In genomic region chr9:94780516-94780950, GRCh38 we compare ENCODE assay signal across 16 cellular contexts. TPM values are rescaled to one million over a fixed set of nuclear protein-coding genes. Genes with fewer than 3 reads are reported as not detected.
A peak's percentile ranks its signal among the peaks of the same experiment; 100 is the strongest.
DNase-seq lines count a peak whose midpoint lies in the region; ATAC-seq and TF ChIP-seq lines count a peak whose summit lies in the region.
"Had no signal": no experiment of that assay in that cellular context is flagged by ENCODE, and none has a peak within 500 bp of the region (broad histone marks: within the 10 kb centered on the region; RNA-seq: fewer than 3 reads in every experiment).

No MANE protein-coding gene starts in this region.

- H3K4me3 ChIP-seq in left ventricle myocardium inferior, result no peak overlapping the region
- H3K4me3 ChIP-seq: mucosa of descending colon, skin epidermis had no signal

- no peaks in the 10 kb centered on the region for H3K9me3 ChIP-seq in left ventricle myocardium inferior (replicated peaks)
- H3K9me3 ChIP-seq: mucosa of descending colon had no signal

- DNase-seq in activated naive CD4-positive, alpha-beta T cell treated with Interleukin-2 at 50 U/mL for 16 hours, result peak; percentile 19
- no peak for DNase-seq in activated naive CD4-positive, alpha-beta T cell treated with anti-CD3 and anti-CD28 coated beads, Interleukin-2, amount 50 U/mL, for 16 hours
- DNase-seq in activated T-cell treated with anti-CD3 and anti-CD28 coated beads, Interleukin-2, amount 50 U/mL, for 24 hours, result no peak
- DNase-seq in left ventricle myocardium inferior (peak; percentile 46), HEK293T (ENCODE audit: extremely low spot score) (no peak), putamen (ENCODE audit: low spot score) (no peak)
- DNase-seq: activated gamma-delta T cell; effector CD4-positive, alpha-beta T cell; GF-D8; GOT3; mucosa of descending colon; NCI-H2081; T-helper 9 cell had no signal

- H3K36me3 Mint-ChIP-seq in activated T-cell treated with anti-CD3 and anti-CD28 coated beads, Interleukin-2, amount 50 U/mL, for 24 hours (ENCODE audit: low read depth), result no peaks in the 10 kb centered on the region
- no peaks in the 10 kb centered on the region for H3K36me3 Mint-ChIP-seq in stimulated activated memory B cell treated with anti-CD40 and anti-IgM and Interleukin-4, amounts not matched to agents 10 μg/mL and 1 μg/mL and 100 μg/mL, for 72 hours

- H3K36me3 ChIP-seq in left ventricle myocardium inferior, result no peaks in the 10 kb centered on the region

- H3K27me3 Mint-ChIP-seq in activated T-cell treated with anti-CD3 and anti-CD28 coated beads, Interleukin-2, amount 50 U/mL, for 24 hours, result no peaks in the 10 kb centered on the region
- no peaks in the 10 kb centered on the region for H3K27me3 Mint-ChIP-seq in stimulated activated memory B cell treated with anti-CD40 and anti-IgM and Interleukin-4, amounts not matched to agents 10 μg/mL and 1 μg/mL and 100 μg/mL, for 72 hours

- ATAC-seq in stimulated activated memory B cell treated with anti-CD40 and anti-IgM and Interleukin-4, amounts not matched to agents 10 μg/mL and 1 μg/mL and 100 μg/mL, for 72 hours, result peak; percentile 87
- ATAC-seq in HG03378 (IDR thresholded peaks at IDR 0.05; ENCODE audit: unreplicated experiment), result no peak
- ATAC-seq: mucosa of descending colon had no signal

- peaks cover 12% of the 10 kb centered on the region for H3K4me1 Mint-ChIP-seq in activated T-cell treated with anti-CD3 and anti-CD28 coated beads, Interleukin-2, amount 50 U/mL, for 24 hours (ENCODE audit: low read depth)
- peaks cover 9% of the 10 kb centered on the region for H3K4me1 Mint-ChIP-seq in stimulated activated memory B cell treated with anti-CD40 and anti-IgM and Interleukin-4, amounts not matched to agents 10 μg/mL and 1 μg/mL and 100 μg/mL, for 72 hours

- no peak for TF ChIP-seq CTCF in left ventricle myocardium inferior (IDR thresholded peaks at IDR 0.05; ENCODE audit: borderline replicate concordance)

- CTCF ChIA-PET in HEK293T (lab: Yijun Ruan, JAX), result interaction anchor here (0.6 kb wide), 1 partner anchor 29 kb away, joined by 6 read pairs; no protein-coding TSS in a partner anchor

- H3K27ac Mint-ChIP-seq in activated T-cell treated with anti-CD3 and anti-CD28 coated beads, Interleukin-2, amount 50 U/mL, for 24 hours, result peak overlapping the region; percentile 52
- H3K27ac Mint-ChIP-seq in stimulated activated memory B cell treated with anti-CD40 and anti-IgM and Interleukin-4, amounts not matched to agents 10 μg/mL and 1 μg/mL and 100 μg/mL, for 72 hours, result peak overlapping the region; percentile 78

- H3K27ac ChIP-seq in left ventricle myocardium inferior (replicated peaks), result peak overlapping the region; percentile 85

- POLR2A ChIA-PET in HEK293T (lab: Yijun Ruan, JAX), result no interaction called here

- no peaks in the 10 kb centered on the region for H3K9me3 Mint-ChIP-seq in activated T-cell treated with anti-CD3 and anti-CD28 coated beads, Interleukin-2, amount 50 U/mL, for 24 hours
- no peaks in the 10 kb centered on the region for H3K9me3 Mint-ChIP-seq in stimulated activated memory B cell treated with anti-CD40 and anti-IgM and Interleukin-4, amounts not matched to agents 10 μg/mL and 1 μg/mL and 100 μg/mL, for 72 hours

- H3K27me3 ChIP-seq in left ventricle myocardium inferior (ENCODE audit: low read depth), result no peaks in the 10 kb centered on the region

- peaks cover 45% of the 10 kb centered on the region for H3K4me1 ChIP-seq in left ventricle myocardium inferior

- intact Hi-C loops in left ventricle myocardium inferior (cut with micrococcal nuclease), result loop anchor here (5.0 to 10.0 kb wide), 3 partner anchors 84 to 347 kb away; no protein-coding TSS in a partner anchor

- H3K4me3 Mint-ChIP-seq in activated T-cell treated with anti-CD3 and anti-CD28 coated beads, Interleukin-2, amount 50 U/mL, for 24 hours, result no peak overlapping the region
- H3K4me3 Mint-ChIP-seq in stimulated activated memory B cell treated with anti-CD40 and anti-IgM and Interleukin-4, amounts not matched to agents 10 μg/mL and 1 μg/mL and 100 μg/mL, for 72 hours, result no peak overlapping the region

TF ChIP-seq in HEK293T, 16 proteins besides CTCF, POLR2A, EP300 and RAD21:
- TF ChIP-seq ARNT (IDR thresholded peaks at IDR 0.05) (no peak), FOXM1 (IDR thresholded peaks at IDR 0.05; ENCODE audit: borderline replicate concordance) (no peak), PKNOX1 (IDR thresholded peaks at IDR 0.05) (no peak), LEF1 (IDR thresholded peaks at IDR 0.05; ENCODE audit: borderline replicate concordance) (no peak), L3MBTL2 (conservative IDR thresholded peaks at IDR 0.05) (no peak), SUZ12 (IDR thresholded peaks at IDR 0.05) (no peak), CTBP1 (IDR thresholded peaks at IDR 0.05; ENCODE audit: borderline replicate concordance) (no peak), NFRKB (IDR thresholded peaks at IDR 0.05) (no peak), SP1 (IDR thresholded peaks at IDR 0.05) (no peak), HDGF (IDR thresholded peaks at IDR 0.05; ENCODE audit: borderline replicate concordance) (no peak), BHLHE40 (IDR thresholded peaks at IDR 0.05; ENCODE audit: borderline replicate concordance) (no peak), ZNF384 (IDR thresholded peaks at IDR 0.05) (no peak), FOXK2 (IDR thresholded peaks at IDR 0.05) (no peak), ELF4 (IDR thresholded peaks at IDR 0.05) (no peak), TARDBP (IDR thresholded peaks at IDR 0.05) (no peak), FOXA1 (IDR thresholded peaks at IDR 0.05) (no peak)

RNA-seq across cellular contexts. Expression of gene AOPEP, which starts 54.0 kb away (rescaled TPM):
- total RNA-seq in left ventricle myocardium inferior, result 175 TPM

Comparison
In these comparisons a context has a peak if more than half of its experiments do, and no peak if none do; other contexts are left out.
1. DNase-seq: peak in activated naive CD4-positive, alpha-beta T cell treated with Interleukin-2 at 50 U/mL for 16 hours (single experiment) and left ventricle myocardium inferior (single experiment); none in activated naive CD4-positive, alpha-beta T cell treated with anti-CD3 and anti-CD28 coated beads, Interleukin-2, amount 50 U/mL, for 16 hours (single experiment), activated T-cell treated with anti-CD3 and anti-CD28 coated beads, Interleukin-2, amount 50 U/mL, for 24 hours (single experiment), HEK293T (single experiment) and putamen (single experiment).